In genomic region chr19:47255947-47256687, GRCh38 we compare ENCODE assay signal across 8 cellular contexts. TPM values are rescaled to one million over a fixed set of nuclear protein-coding genes. Genes with fewer than 3 reads are reported as not detected.
DNase-seq lines count a peak whose midpoint lies in the region; ATAC-seq and TF ChIP-seq lines count a peak whose summit lies in the region.

Gene CCDC9 (plus strand): TSS chr19:47256525. CDS start chr19:47258401, 1,876 bp downstream.

- H3K36me3 ChIP-seq in body of pancreas (replicated peaks in 1 of 2; ENCODE audit: insufficient read depth in 1 of 2, low read depth in 2 of 2) = peaks cover 0 to 2% of the 10 kb centered on the region in 2 donors
- peaks cover 19% of the 10 kb centered on the region for H3K36me3 ChIP-seq in iPS-18a (ENCODE audit: control insufficient read depth, low read depth, low read length)

- H3K9me3 ChIP-seq in body of pancreas (no peaks in the 10 kb centered on the region), iPS-18a (ENCODE audit: control insufficient read depth, low read depth, low read length) (no peaks in the 10 kb centered on the region)

- peak in 1 of 7 experiments; percentile 15 for TF ChIP-seq CTCF in body of pancreas (IDR thresholded peaks at IDR 0.05)

- H3K27ac ChIP-seq in body of pancreas = peak within 1 kb of the TSS; percentile 94 to 97 (median 96)
- peak within 1 kb of the TSS; percentile 78 for H3K27ac ChIP-seq in iPS-18a (ENCODE audit: low read length)

- peak; percentile 37 for ATAC-seq in HG02938 (IDR thresholded peaks at IDR 0.05; ENCODE audit: unreplicated experiment)
- ATAC-seq in body of pancreas = peak; percentile 62

- H3K9ac ChIP-seq in iPS-18a (ENCODE audit: low read length) = peak within 1 kb of the TSS; percentile 77

- H3K27me3 ChIP-seq in body of pancreas (no peaks in the 10 kb centered on the region), iPS-18a (ENCODE audit: control insufficient read depth, insufficient read depth, low read length) (no peaks in the 10 kb centered on the region)

- H3K4me3 ChIP-seq in body of pancreas = peak within 1 kb of the TSS; percentile 8 to 19
- H3K4me3 ChIP-seq in iPS-18a (ENCODE audit: low read length) = peak within 1 kb of the TSS; percentile 89
- peak within 1 kb of the TSS; percentile 69 for H3K4me3 ChIP-seq in skeletal muscle cell (ENCODE audit: low read depth, low read length)

- TF ChIP-seq POLR2A in body of pancreas (IDR thresholded peaks at IDR 0.05) = peak; percentile 89 to 92 (median 92)

- H3K4me1 ChIP-seq in body of pancreas (peaks cover 45% of the 10 kb centered on the region), iPS-18a (ENCODE audit: control insufficient read depth, low read depth, low read length) (peaks cover 6% of the 10 kb centered on the region)

- 14 to 24% methylated on average over 30 to 42 of the region's 56 CpGs for WGBS in body of pancreas, 2 donors

- peak; percentile 87 to 88 for DNase-seq in activated CD4-positive, alpha-beta T cell treated with anti-CD3 and anti-CD28 coated beads for 24 hours (ENCODE audit: low read depth in 2 of 2)
- no peak for DNase-seq in activated CD4-positive, alpha-beta T cell treated with anti-CD3 and anti-CD28 coated beads for 1 hour
- DNase-seq in NCI-H187 (lab: John Stamatoyannopoulos, UW) = peak; percentile 97 to 99
- DNase-seq in T-helper 2 cell = peak in 4 of 5 experiments; percentile 76 to 98 (median 92)
- peak; percentile 97 to 99 (median 98) for DNase-seq in body of pancreas
- peak; percentile 88 for DNase-seq in skeletal muscle cell (ENCODE audit: low read depth)

- intact Hi-C loops in body of pancreas (cut with DNase I) = no loop called here

RNA-seq across cellular contexts. Expression of gene CCDC9, which starts in this region (rescaled TPM):
- 10 to 100 TPM; 51.1 to 55.7 TPM for total RNA-seq in body of pancreas

Comparison
In these comparisons a context has a peak if more than half of its experiments do, and no peak if none do; other contexts are left out.
1. H3K4me3 ChIP-seq: peak in every context shown above with its lines; median percentile 89 in iPS-18a; 69 in skeletal muscle cell; 14 in body of pancreas.